Comparison of ENCODE assay signal across 16 cellular contexts in the genomic region with DNA sequence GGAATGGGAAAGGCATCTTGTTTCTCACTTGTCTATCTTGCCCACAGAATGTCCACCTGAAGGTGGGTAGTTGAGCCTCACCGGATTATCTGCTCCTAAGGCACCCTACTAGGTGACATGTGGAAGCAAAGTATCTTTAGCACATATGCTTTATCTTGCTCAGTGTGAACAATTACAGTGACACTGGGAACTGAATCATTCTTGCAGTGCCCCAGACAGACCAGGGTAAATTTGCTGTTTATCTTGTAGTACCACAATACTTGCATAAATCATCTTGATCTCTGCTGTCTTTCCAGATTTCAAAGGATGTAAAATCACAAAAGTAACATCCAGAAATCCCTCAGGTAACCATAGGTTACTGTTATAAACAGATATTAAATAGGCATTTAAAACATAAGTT.
DNase-seq lines count a peak whose midpoint lies in the region; ATAC-seq, FAIRE-seq and TF ChIP-seq lines count a peak whose summit lies in the region.
"Had no signal": no experiment of that assay in that cellular context is flagged by ENCODE, and none has a peak within 500 bp of the region (broad histone marks: within the 10 kb centered on the region; RNA-seq: fewer than 3 reads in every experiment).

No MANE protein-coding gene starts in this region.

- no peaks in the 10 kb centered on the region for H3K36me3 ChIP-seq in mammary epithelial cell (ENCODE audit: insufficient read depth, low read length)
- H3K36me3 ChIP-seq in breast epithelium, result no peaks in the 10 kb centered on the region
- H3K36me3 ChIP-seq in IMR-90 (ENCODE audit: control insufficient read depth, insufficient read depth, low read length), result no peaks in the 10 kb centered on the region
- H3K36me3 ChIP-seq in H1 (ENCODE audit: control insufficient read depth in 2 of 4, insufficient read depth in 4 of 4, low read length in 3 of 4), result no peaks in the 10 kb centered on the region
- no peaks in the 10 kb centered on the region for H3K36me3 ChIP-seq in neuronal stem cell (replicated peaks in 1 of 2; ENCODE audit: control insufficient read depth in 2 of 2, insufficient read depth in 2 of 2, low read length in 2 of 2)
- no peaks in the 10 kb centered on the region for H3K36me3 ChIP-seq in ovary

- H3K9me3 ChIP-seq in mammary epithelial cell (replicated peaks; ENCODE audit: insufficient read depth, low read length) (no peaks in the 10 kb centered on the region), breast epithelium (no peaks in the 10 kb centered on the region), IMR-90 (ENCODE audit: control insufficient read depth, insufficient read depth, low read length) (no peaks in the 10 kb centered on the region), H1 (ENCODE audit: insufficient read depth in 2 of 2, low read depth in 1 of 2, low read length in 1 of 2) (no peaks in the 10 kb centered on the region), neuronal stem cell (replicated peaks in 1 of 2; ENCODE audit: control insufficient read depth in 2 of 2, insufficient read depth in 1 of 2, low read depth in 1 of 2, low read length in 2 of 2) (no peaks in the 10 kb centered on the region), ovary (no peaks in the 10 kb centered on the region)
- H3K9me3 ChIP-seq: Caco-2 had no signal

- H3K9ac ChIP-seq in mammary epithelial cell (ENCODE audit: insufficient read depth, low read length), result no peak overlapping the region
- H3K9ac ChIP-seq in IMR-90 (ENCODE audit: low read depth, low read length), result no peak overlapping the region
- H3K9ac ChIP-seq in H1 (replicated peaks in 1 of 4; ENCODE audit: extremely low read depth in 1 of 4, low read depth in 3 of 4, low read length in 3 of 4), result no peak overlapping the region
- no peak overlapping the region for H3K9ac ChIP-seq in neuronal stem cell (ENCODE audit: low read depth, low read length, poor library complexity)

- no peak overlapping the region for H2BK12ac ChIP-seq in H1 (ENCODE audit: low read depth, low read length)
- no peak overlapping the region for H2BK12ac ChIP-seq in neuronal stem cell (ENCODE audit: low read length)

- H2BK15ac ChIP-seq in IMR-90 (ENCODE audit: low read depth, low read length), result peak overlapping the region; percentile 90; the same call in 1 of the 3 replicates
- no peak overlapping the region for H2BK15ac ChIP-seq in H1 (ENCODE audit: low read length)
- H2BK15ac ChIP-seq in neuronal stem cell (ENCODE audit: low read length), result no peak overlapping the region

- dilution Hi-C loops in mammary epithelial cell (cut with HindIII; ENCODE audit: low sequenced_read_pairs), result no loop called here
- dilution Hi-C loops in IMR-90 (cut with HindIII; ENCODE audit: low sequenced_read_pairs, unreplicated experiment), result no loop called here

- H3K27ac ChIP-seq in mammary epithelial cell (ENCODE audit: insufficient read depth, low read depth, low read length) (no peak overlapping the region), breast epithelium (no peak overlapping the region), IMR-90 (ENCODE audit: insufficient read depth, low read length) (no peak overlapping the region), H1 (ENCODE audit: low read depth, low read length) (no peak overlapping the region), neuronal stem cell (replicated peaks; ENCODE audit: low read length) (no peak overlapping the region), ovary (no peak overlapping the region)
- H3K27ac ChIP-seq: 22Rv1 had no signal

- H4K20me1 ChIP-seq in mammary epithelial cell (ENCODE audit: insufficient read depth, low read length) (no peaks in the 10 kb centered on the region), IMR-90 (ENCODE audit: insufficient read depth, low read length) (no peaks in the 10 kb centered on the region), H1 (replicated peaks in 1 of 2; ENCODE audit: control insufficient read depth in 1 of 2, insufficient read depth in 2 of 2, low read length in 2 of 2) (no peaks in the 10 kb centered on the region)

- TF ChIP-seq EP300 in H1 (IDR thresholded peaks at IDR 0.05; ENCODE audit: borderline replicate concordance in 1 of 2, low read depth in 2 of 2, low read length in 2 of 2) (no peak), ovary (IDR thresholded peaks at IDR 0.05) (no peak)

- H3K4me1 ChIP-seq in mammary epithelial cell (ENCODE audit: insufficient read depth, low read length), result peaks cover 12% of the 10 kb centered on the region
- no peaks in the 10 kb centered on the region for H3K4me1 ChIP-seq in breast epithelium
- no peaks in the 10 kb centered on the region; the same call in 1 of the 2 replicates for H3K4me1 ChIP-seq in IMR-90 (ENCODE audit: control insufficient read depth, insufficient read depth, low read length)
- no peaks in the 10 kb centered on the region for H3K4me1 ChIP-seq in H1 (replicated peaks in 1 of 4; ENCODE audit: control insufficient read depth in 3 of 4, insufficient read depth in 4 of 4, low read length in 3 of 4)
- H3K4me1 ChIP-seq in neuronal stem cell (ENCODE audit: control insufficient read depth in 2 of 2, insufficient read depth in 1 of 2, low read depth in 1 of 2, low read length in 2 of 2), result no peaks in the 10 kb centered on the region
- H3K4me1 ChIP-seq in ovary (ENCODE audit: insufficient read depth), result no peaks in the 10 kb centered on the region
- H3K4me1 ChIP-seq: Caco-2 had no signal

- H2BK5ac ChIP-seq in IMR-90 (ENCODE audit: low read depth, low read length, poor library complexity, severe bottlenecking) (no peak overlapping the region), H1 (ENCODE audit: low read depth, low read length) (no peak overlapping the region), neuronal stem cell (ENCODE audit: low read length) (no peak overlapping the region)

- H4K91ac ChIP-seq in IMR-90 (ENCODE audit: insufficient read depth, low read depth, low read length) (peak overlapping the region; percentile 61; the same call in 1 of the 2 replicates), H1 (replicated peaks; ENCODE audit: insufficient read length, low read length) (no peak overlapping the region), neuronal stem cell (ENCODE audit: low read depth, low read length, poor library complexity) (no peak overlapping the region)

- 100% methylated on average over 1 of the region's 1 CpG for WGBS in mammary epithelial cell (ENCODE audit: low coverage, missing lambda C conversion rate)
- no CpG with 5 or more reads among the region's 1 CpG for WGBS in IMR-90 (ENCODE audit: extremely low coverage in 2 of 2, insufficient read length in 1 of 2), 2 experiments
- 91% methylated on average over 1 of the region's 1 CpG; no CpG with 5 or more reads in 1 of the 2 experiments for WGBS in H1 (ENCODE audit: extremely low coverage in 1 of 2, insufficient coverage in 1 of 2, insufficient read length in 1 of 2, insufficient replicate concordance in 2 of 2, low coverage in 1 of 2, low lambda C conversion rate in 2 of 2, missing lambda C conversion rate in 1 of 2), 2 experiments
- WGBS in neuronal stem cell (ENCODE audit: extremely low coverage in 2 of 2, insufficient read length in 2 of 2, insufficient replicate concordance in 1 of 2), 2 donors, result no CpG with 5 or more reads among the region's 1 CpG
- WGBS in ovary, 3 donors, result 90 to 97% (median 92%) methylated on average over 1 of the region's 1 CpG

- peak overlapping the region in 1 of 2 experiments; percentile 77; a peak in 1 of 4 replicates for H4K8ac ChIP-seq in IMR-90 (ENCODE audit: low read depth in 2 of 2, low read length in 2 of 2)
- H4K8ac ChIP-seq in H1 (ENCODE audit: extremely low read depth, insufficient read depth, low read length), result no peak overlapping the region
- H4K8ac ChIP-seq in neuronal stem cell (ENCODE audit: low read depth, low read length), result no peak overlapping the region

- BruUV-seq in mammary epithelial cell (replicated peaks; lab: Mats Ljungman, UMichigan), result no TSS peak
- no TSS peak for BruUV-seq in IMR-90 (replicated peaks; lab: Mats Ljungman, UMichigan)

- peak overlapping the region; percentile 36 for H2AFZ ChIP-seq in mammary epithelial cell (ENCODE audit: low read depth, low read length)
- no peak overlapping the region for H2AFZ ChIP-seq in IMR-90 (replicated peaks; ENCODE audit: low read length, poor library complexity)
- 0 out of 2 replicates have a peak overlapping the region, but pooled peaks have one; percentile 20 for H2AFZ ChIP-seq in H1 (ENCODE audit: low read length)
- peak overlapping the region; percentile 67 for H2AFZ ChIP-seq in neuronal stem cell (ENCODE audit: low read length)

- H2BK120ac ChIP-seq in IMR-90 (ENCODE audit: low read depth, low read length), result 0 out of 2 replicates have a peak overlapping the region, but pooled peaks have one; percentile 41
- H2BK120ac ChIP-seq in H1 (replicated peaks; ENCODE audit: low read depth, low read length), result no peak overlapping the region
- no peak overlapping the region for H2BK120ac ChIP-seq in neuronal stem cell (ENCODE audit: low read depth, low read length)

- CTCF ChIA-PET in mammary epithelial cell (lab: Charles Lee; ENCODE audit: low non-redundant PET) (no interaction called here), IMR-90 (lab: Yijun Ruan, JAX) (no interaction called here), H1 (lab: Charles Lee; ENCODE audit: partially characterized antibody) (no interaction called here)

- no peak overlapping the region for H3K23ac ChIP-seq in IMR-90 (ENCODE audit: low read depth, low read length)
- H3K23ac ChIP-seq in H1 (ENCODE audit: insufficient read length), result no peak overlapping the region
- no peak overlapping the region for H3K23ac ChIP-seq in neuronal stem cell (ENCODE audit: low read depth, low read length, poor library complexity)

- no peak overlapping the region for H2AK9ac ChIP-seq in IMR-90 (replicated peaks; ENCODE audit: low read depth, low read length, poor library complexity)

- H4K5ac ChIP-seq in IMR-90 (ENCODE audit: low read depth, low read length) (no peak overlapping the region), H1 (ENCODE audit: insufficient read length, low read depth, low read length) (no peak overlapping the region)

- H3K4me2 ChIP-seq in mammary epithelial cell (ENCODE audit: insufficient read depth, low read depth, low read length) (no peak overlapping the region), IMR-90 (ENCODE audit: low read depth, low read length) (no peak overlapping the region), H1 (ENCODE audit: insufficient read depth in 1 of 2, low read depth in 2 of 2, low read length in 2 of 2) (no peak overlapping the region), neuronal stem cell (ENCODE audit: insufficient read depth, low read length, poor library complexity, severe bottlenecking) (no peak overlapping the region)

- in situ Hi-C loops in mammary epithelial cell (cut with MboI; ENCODE audit: low sequenced_read_pairs in 2 of 2) (no loop called here), IMR-90 (cut with MboI; ENCODE audit: low sequenced_read_pairs) (no loop called here)

- H3K79me1 ChIP-seq in IMR-90 (ENCODE audit: low read depth in 1 of 2, low read length in 2 of 2) (no peaks in the 10 kb centered on the region), H1 (ENCODE audit: low read depth, low read length) (no peaks in the 10 kb centered on the region), neuronal stem cell (ENCODE audit: low read depth, low read length) (no peaks in the 10 kb centered on the region)

- TF ChIP-seq RAD21 in IMR-90 (IDR thresholded peaks at IDR 0.05; ENCODE audit: low read length), result no peak
- TF ChIP-seq RAD21 in H1 (IDR thresholded peaks at IDR 0.05 in 1 of 2, conservative IDR thresholded peaks at IDR 0.05 in 1 of 2; ENCODE audit: low read depth in 2 of 2, low read length in 2 of 2), result no peak

- H2BK20ac ChIP-seq in IMR-90 (ENCODE audit: low read depth, low read length), result peak overlapping the region; percentile 84; the same call in 1 of the 2 replicates
- no peak overlapping the region for H2BK20ac ChIP-seq in H1 (ENCODE audit: low read length)

- H3K56ac ChIP-seq in IMR-90 (ENCODE audit: extremely low read depth, insufficient read depth, low read length) (no peak overlapping the region), H1 (replicated peaks; ENCODE audit: insufficient read length, low read depth, low read length) (no peak overlapping the region)

- POLR2A ChIA-PET in IMR-90 (lab: Charles Lee; ENCODE audit: unreplicated experiment) (no interaction called here), H1 (lab: Charles Lee; ENCODE audit: partially characterized antibody) (no interaction called here)

- H2AK5ac ChIP-seq in IMR-90 (ENCODE audit: low read depth, low read length) (peak overlapping the region; percentile 53; the same call in 1 of the 2 replicates), H1 (ENCODE audit: low read depth, low read length) (no peak overlapping the region), neuronal stem cell (ENCODE audit: low read depth, low read length) (no peak overlapping the region)

- no peaks in the 10 kb centered on the region for H3K23me2 ChIP-seq in H1 (ENCODE audit: low read depth, low read length)

- H3K27me3 ChIP-seq in mammary epithelial cell (ENCODE audit: insufficient read depth, low read length) (no peaks in the 10 kb centered on the region), breast epithelium (no peaks in the 10 kb centered on the region), IMR-90 (ENCODE audit: control insufficient read depth, insufficient read depth, low read length) (no peaks in the 10 kb centered on the region), H1 (replicated peaks in 1 of 4; ENCODE audit: control insufficient read depth in 3 of 4, extremely low read depth in 1 of 4, insufficient read depth in 3 of 4, low read length in 3 of 4) (no peaks in the 10 kb centered on the region), neuronal stem cell (ENCODE audit: control insufficient read depth in 3 of 3, insufficient read depth in 3 of 3, low read depth in 1 of 3, low read length in 3 of 3) (no peaks in the 10 kb centered on the region), ovary (no peaks in the 10 kb centered on the region)

- H3K4me3 ChIP-seq in mammary epithelial cell (replicated peaks in 1 of 3; ENCODE audit: insufficient read depth in 1 of 3, low read depth in 2 of 3, low read length in 3 of 3), result no peak overlapping the region
- no peak overlapping the region for H3K4me3 ChIP-seq in breast epithelium
- no peak overlapping the region for H3K4me3 ChIP-seq in IMR-90 (ENCODE audit: insufficient read depth, low read depth, low read length)
- no peak overlapping the region for H3K4me3 ChIP-seq in H1 (ENCODE audit: extremely low read depth in 1 of 4, insufficient read depth in 2 of 4, low read depth in 3 of 4, low read length in 4 of 4)
- no peak overlapping the region for H3K4me3 ChIP-seq in neuronal stem cell (ENCODE audit: low read length in 2 of 2)
- H3K4me3 ChIP-seq in ovary, result no peak overlapping the region

- DNase-seq in mammary epithelial cell (no peak), breast epithelium (ENCODE audit: low spot score in 2 of 2) (no peak), IMR-90 (no peak), H1 (ENCODE audit: low read depth in 1 of 2, low spot score in 2 of 2) (no peak), neuronal stem cell (ENCODE audit: low spot score) (no peak), pons (ENCODE audit: low spot score) (no peak), ovary (no peak)
- DNase-seq: Caco-2; CD8-positive, alpha-beta memory T cell; DND-41; GDM1 had no signal

- peak overlapping the region; percentile 73; the same call in 1 of the 2 replicates for H3K14ac ChIP-seq in IMR-90 (replicated peaks; ENCODE audit: low read depth, low read length)
- H3K14ac ChIP-seq in H1 (ENCODE audit: insufficient read length), result no peak overlapping the region
- H3K14ac ChIP-seq in neuronal stem cell (ENCODE audit: low read length), result no peak overlapping the region

- TF ChIP-seq POLR2A in breast epithelium (IDR thresholded peaks at IDR 0.05) (no peak), IMR-90 (IDR thresholded peaks at IDR 0.05; ENCODE audit: low read depth, low read length) (no peak), H1 (IDR thresholded peaks at IDR 0.05; ENCODE audit: control extremely low read depth in 1 of 2, low read depth in 2 of 2, low read length in 2 of 2) (no peak), ovary (IDR thresholded peaks at IDR 0.05) (no peak)

- H3K79me2 ChIP-seq in mammary epithelial cell (ENCODE audit: insufficient read depth, low read length) (no peaks in the 10 kb centered on the region), H1 (ENCODE audit: control insufficient read depth in 1 of 2, insufficient read depth in 2 of 2, low read length in 2 of 2) (no peaks in the 10 kb centered on the region)

- intact Hi-C loops in mammary epithelial cell (cut with micrococcal nuclease), result loop anchor here (10.0 kb wide), 1 partner anchor 92 kb away; no protein-coding TSS in a partner anchor
- intact Hi-C loops in breast epithelium (cut with DNase I; ENCODE audit: low total_unique reads), result no loop called here
- intact Hi-C loops in IMR-90 (cut with micrococcal nuclease), result no loop called here
- intact Hi-C loops in ovary (cut with DNase I), result no loop called here

- TF ChIP-seq CTCF in mammary epithelial cell (conservative IDR thresholded peaks at IDR 0.05 in 1 of 2, IDR thresholded peaks at IDR 0.05 in 1 of 2; ENCODE audit: extremely low read depth in 1 of 2, insufficient read depth in 1 of 2, low read depth in 1 of 2, low read length in 2 of 2) (no peak), breast epithelium (IDR thresholded peaks at IDR 0.05) (no peak), IMR-90 (conservative IDR thresholded peaks at IDR 0.05; ENCODE audit: low read depth, low read length) (no peak), H1 (IDR thresholded peaks at IDR 0.05; ENCODE audit: control extremely low read depth in 1 of 3, insufficient read depth in 1 of 3, low read depth in 1 of 3, low read length in 3 of 3) (no peak), ovary (IDR thresholded peaks at IDR 0.05) (no peak)

- H3K4ac ChIP-seq in IMR-90 (ENCODE audit: low read depth, low read length), result peak overlapping the region; percentile 43; the same call in 1 of the 2 replicates
- H3K4ac ChIP-seq in H1 (replicated peaks; ENCODE audit: insufficient read length, low read depth, low read length), result no peak overlapping the region
- no peak overlapping the region for H3K4ac ChIP-seq in neuronal stem cell (ENCODE audit: low read length)

- 0 out of 2 replicates have a peak overlapping the region, but pooled peaks have one; percentile 17 for H3K18ac ChIP-seq in IMR-90 (ENCODE audit: low read depth, low read length)
- no peak overlapping the region for H3K18ac ChIP-seq in H1 (ENCODE audit: extremely low read depth, low read length)
- no peak overlapping the region for H3K18ac ChIP-seq in neuronal stem cell (ENCODE audit: low read length)

- no peak for FAIRE-seq in H1 (lab: Jason Lieb, UNC)
- FAIRE-seq: GM12892, H54 had no signal

- H3K9me1 ChIP-seq in IMR-90 (ENCODE audit: insufficient read depth, low read length), result peaks cover 4% of the 10 kb centered on the region; the same call in 1 of the 2 replicates

- ATAC-seq in IMR-90 (ENCODE audit: low read depth), result no peak
- ATAC-seq in HG02798 (IDR thresholded peaks at IDR 0.05; ENCODE audit: poor library complexity, unreplicated experiment), result no peak
- ATAC-seq: HCT116 had no signal
